9 cellular contexts compared by ENCODE assay signal in the genomic region with DNA sequence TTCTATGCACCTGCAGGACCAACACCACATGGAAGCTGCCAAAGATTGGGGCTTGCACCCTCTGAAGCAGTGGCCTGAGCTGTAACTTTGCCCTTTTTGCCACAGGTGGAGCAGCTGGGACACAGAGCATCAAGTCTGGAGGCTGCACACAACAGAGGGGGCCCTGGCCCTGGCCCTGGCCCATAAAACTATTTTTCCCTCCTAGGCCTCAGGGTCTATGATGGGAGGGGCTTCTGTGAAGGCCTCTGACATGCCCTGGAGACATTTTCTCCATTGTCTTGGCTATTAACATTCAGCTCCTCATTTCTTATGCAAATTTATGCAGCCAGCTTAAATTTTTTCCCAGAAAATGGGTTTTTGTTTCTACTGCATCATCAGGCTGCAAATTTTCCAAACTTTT.
"Had no signal": no experiment of that assay in that cellular context is flagged by ENCODE, and none has a peak within 500 bp of the region (broad histone marks: within the 10 kb centered on the region; RNA-seq: fewer than 3 reads in every experiment).

No MANE protein-coding gene starts in this region.

- H3K9ac ChIP-seq: GM23248 had no signal

- H3K4me3 ChIP-seq: GM23248, GM23338, HAP-1 had no signal

- H3K4me1 ChIP-seq: HAP-1 had no signal

- H3K4me2 ChIP-seq: GM23338 had no signal

- H3K9me3 Mint-ChIP-seq: H9 had no signal

- H3K36me3 ChIP-seq: HAP-1 had no signal

- ATAC-seq: GM23338, HCT116 had no signal

- H3K9me3 ChIP-seq: HAP-1 had no signal

- H3K4me3 Mint-ChIP-seq: GM23338, H9, HFFc6 had no signal

- H3K27ac Mint-ChIP-seq: H9, HFFc6 had no signal

- H3K27ac ChIP-seq: GM23248 had no signal

- H2AFZ ChIP-seq: GM23248 had no signal

- DNase-seq: GM23248, GOT3, H7, H9, HCEC 1CT, HFFc6 had no signal
